20 cellular contexts compared by ENCODE assay signal in genomic region chr16:5870886-5871715, GRCh38.
"Had no signal": no experiment of that assay in that cellular context is flagged by ENCODE, and none has a peak within 500 bp of the region (broad histone marks: within the 10 kb centered on the region; RNA-seq: fewer than 3 reads in every experiment).

No MANE protein-coding gene starts in this region.

- H3K4me3 Mint-ChIP-seq: activated B cell treated with CpG ODN at 0.5 μM for 24 hours; activated CD8-positive, alpha-beta T cell treated with anti-CD3 and anti-CD28 coated beads for 36 hours; activated naive CD8-positive, alpha-beta T cell treated with anti-CD3 and anti-CD28 coated beads for 36 hours; activated T-helper 17 cell treated with anti-CD3 and anti-CD28 coated beads, Interleukin-2, amount 50 U/mL, for 72 hours; nephron progenitor cell had no signal

- H3K4me3 ChIP-seq: dorsolateral prefrontal cortex, left lung, prostate gland, right atrium auricular region, tibial nerve had no signal

- DNase-seq: activated B cell treated with CpG ODN at 0.5 μM for 24 hours; activated CD4-positive, alpha-beta T cell treated with anti-CD3 and anti-CD28 coated beads for 48 hours; activated CD8-positive, alpha-beta T cell treated with anti-CD3 and anti-CD28 coated beads for 36 hours; activated naive CD4-positive, alpha-beta T cell; activated naive CD8-positive, alpha-beta T cell treated with anti-CD3 and anti-CD28 coated beads for 36 hours; activated T-cell treated with anti-CD3 and anti-CD28 coated beads, Interleukin-2, amount 50 U/mL, for 1 hour; amniotic stem cell; dorsolateral prefrontal cortex; kidney; left lung; nephron progenitor cell; stimulated activated naive CD8-positive, alpha-beta T cell treated with anti-CD3 and anti-CD28 coated beads, Interleukin-15, Interleukin-2, amounts not matched to agents 100 U/mL and 50 U/mL, for 24 hours; substantia nigra; T-helper 9 cell had no signal

- H3K27ac ChIP-seq: dorsolateral prefrontal cortex, left lung, prostate gland, right atrium auricular region, tibial nerve had no signal

- H3K27me3 Mint-ChIP-seq: activated B cell treated with CpG ODN at 0.5 μM for 24 hours; activated CD8-positive, alpha-beta T cell treated with anti-CD3 and anti-CD28 coated beads for 36 hours; activated T-helper 17 cell treated with anti-CD3 and anti-CD28 coated beads, Interleukin-2, amount 50 U/mL, for 72 hours had no signal

- H3K9me3 ChIP-seq: left lung, prostate gland, right atrium auricular region, tibial nerve had no signal

- H3K4me1 Mint-ChIP-seq: activated B cell treated with CpG ODN at 0.5 μM for 24 hours; activated naive CD8-positive, alpha-beta T cell treated with anti-CD3 and anti-CD28 coated beads for 36 hours; activated T-helper 17 cell treated with anti-CD3 and anti-CD28 coated beads, Interleukin-2, amount 50 U/mL, for 72 hours had no signal

- H3K9me3 Mint-ChIP-seq: activated naive CD8-positive, alpha-beta T cell treated with anti-CD3 and anti-CD28 coated beads for 36 hours; nephron progenitor cell had no signal

- H3K36me3 Mint-ChIP-seq: activated naive CD8-positive, alpha-beta T cell treated with anti-CD3 and anti-CD28 coated beads for 36 hours had no signal

- FAIRE-seq: colon, kidney, urothelium cell line had no signal

- H3K27ac Mint-ChIP-seq: activated B cell treated with CpG ODN at 0.5 μM for 24 hours; activated CD8-positive, alpha-beta T cell treated with anti-CD3 and anti-CD28 coated beads for 36 hours; activated naive CD8-positive, alpha-beta T cell treated with anti-CD3 and anti-CD28 coated beads for 36 hours; activated T-helper 17 cell treated with anti-CD3 and anti-CD28 coated beads, Interleukin-2, amount 50 U/mL, for 72 hours; nephron progenitor cell had no signal

- H3K36me3 ChIP-seq: left lung, prostate gland, right atrium auricular region, tibial nerve had no signal

- H3K27me3 ChIP-seq: left lung, right atrium auricular region, tibial nerve had no signal

- H3K4me1 ChIP-seq: left lung, prostate gland, right atrium auricular region, tibial nerve had no signal
